Comparison of ENCODE assay signal across 8 cellular contexts in genomic region chr16:28218109-28218508, GRCh38. TPM values are rescaled to one million over a fixed set of nuclear protein-coding genes. Genes with fewer than 3 reads are reported as not detected.
DNase-seq lines count a peak whose midpoint lies in the region; ATAC-seq and TF ChIP-seq lines count a peak whose summit lies in the region.

No MANE protein-coding gene starts in this region.

- H3K4me3 ChIP-seq in effector memory CD4-positive, alpha-beta T cell (ENCODE audit: insufficient read depth, low read depth, low read length, poor library complexity, severe bottlenecking) = no peak overlapping the region

- H3K4me1 ChIP-seq in effector memory CD4-positive, alpha-beta T cell (ENCODE audit: control insufficient read depth, insufficient read depth, low read length, poor library complexity, severe bottlenecking) = no peaks in the 10 kb centered on the region

- H3K9me3 ChIP-seq in effector memory CD4-positive, alpha-beta T cell (ENCODE audit: control insufficient read depth, low read length) = no peaks in the 10 kb centered on the region

- CTCF ChIA-PET in WTC11 (lab: Charles Lee) = interaction anchor here (0.7 to 2.4 kb wide), 18 partner anchors 8 to 245 kb away, joined by 3 to 14 read pairs (median 4); no protein-coding TSS in a partner anchor

- H3K27me3 Mint-ChIP-seq in WTC11 (ENCODE audit: low read depth) (no peaks in the 10 kb centered on the region), progenitor cell of endocrine pancreas (no peaks in the 10 kb centered on the region)

- POLR2A ChIA-PET in WTC11 (lab: Charles Lee) = no interaction called here

- H3K27ac ChIP-seq in effector memory CD4-positive, alpha-beta T cell (ENCODE audit: insufficient read depth, low read length, poor library complexity, severe bottlenecking) = no peak overlapping the region

- H3K4me1 Mint-ChIP-seq in WTC11 = peaks cover 7% of the 10 kb centered on the region; the same call in 1 of the 2 replicates
- peaks cover 2% of the 10 kb centered on the region for H3K4me1 Mint-ChIP-seq in progenitor cell of endocrine pancreas (ENCODE audit: low read depth)

- no peaks in the 10 kb centered on the region for H3K27me3 ChIP-seq in effector memory CD4-positive, alpha-beta T cell (replicated peaks; ENCODE audit: control insufficient read depth, insufficient read depth, low read length, poor library complexity, severe bottlenecking)

- TF ChIP-seq CTCF in WTC11 (IDR thresholded peaks at IDR 0.05) (no peak), progenitor cell of endocrine pancreas (IDR thresholded peaks at IDR 0.05; ENCODE audit: unreplicated experiment) (peak; percentile 15)

- H3K27ac Mint-ChIP-seq in WTC11 (no peak overlapping the region), progenitor cell of endocrine pancreas (no peak overlapping the region)

- H3K36me3 Mint-ChIP-seq in WTC11 (no peaks in the 10 kb centered on the region), progenitor cell of endocrine pancreas (ENCODE audit: insufficient read depth) (no peaks in the 10 kb centered on the region)

- intact Hi-C loops in posterior vena cava (cut with DNase I) = no loop called here

- no peaks in the 10 kb centered on the region for H3K9me3 Mint-ChIP-seq in WTC11
- H3K9me3 Mint-ChIP-seq in progenitor cell of endocrine pancreas (ENCODE audit: low read depth) = no peaks in the 10 kb centered on the region

- ATAC-seq in WTC11 = peak; percentile 95
- no peak for ATAC-seq in HG03108 (IDR thresholded peaks at IDR 0.05; ENCODE audit: unreplicated experiment)
- ATAC-seq in HG02840 (IDR thresholded peaks at IDR 0.05; ENCODE audit: low FRiP score, unreplicated experiment) = no peak

- H3K4me3 Mint-ChIP-seq in WTC11 (no peak overlapping the region), progenitor cell of endocrine pancreas (ENCODE audit: low read depth) (no peak overlapping the region)

- DNase-seq in GM04504 (ENCODE audit: low read depth) (peak; percentile 44), HuH-7 (ENCODE audit: low spot score) (peak; percentile 52), WTC11 (ENCODE audit: low spot score) (peak; percentile 30), progenitor cell of endocrine pancreas (ENCODE audit: low spot score, unreplicated experiment) (no peak), posterior vena cava (ENCODE audit: low spot score) (no peak)
- DNase-seq in effector memory CD4-positive, alpha-beta T cell = peak; percentile 40 to 51 (median 49)

- H3K36me3 ChIP-seq in effector memory CD4-positive, alpha-beta T cell (ENCODE audit: control insufficient read depth, insufficient read depth, low read length) = no peaks in the 10 kb centered on the region

TF ChIP-seq in WTC11, 78 proteins besides CTCF, POLR2A, EP300 and RAD21:
- TF ChIP-seq ZNF121 (CRISPR knock-in tag; IDR thresholded peaks at IDR 0.05) = 0 out of 2 replicates have a peak, but pooled peaks have one; percentile 4
- no peak for TF ChIP-seq ATF1 (CRISPR knock-in tag; IDR thresholded peaks at IDR 0.05)
- no peak for TF ChIP-seq ZNF219 (CRISPR knock-in tag; IDR thresholded peaks at IDR 0.05; ENCODE audit: borderline replicate concordance)
- no peak for TF ChIP-seq GRHL2 (CRISPR knock-in tag; IDR thresholded peaks at IDR 0.05; ENCODE audit: insufficient replicate concordance, severe bottlenecking)
- TF ChIP-seq, protein P1, sequence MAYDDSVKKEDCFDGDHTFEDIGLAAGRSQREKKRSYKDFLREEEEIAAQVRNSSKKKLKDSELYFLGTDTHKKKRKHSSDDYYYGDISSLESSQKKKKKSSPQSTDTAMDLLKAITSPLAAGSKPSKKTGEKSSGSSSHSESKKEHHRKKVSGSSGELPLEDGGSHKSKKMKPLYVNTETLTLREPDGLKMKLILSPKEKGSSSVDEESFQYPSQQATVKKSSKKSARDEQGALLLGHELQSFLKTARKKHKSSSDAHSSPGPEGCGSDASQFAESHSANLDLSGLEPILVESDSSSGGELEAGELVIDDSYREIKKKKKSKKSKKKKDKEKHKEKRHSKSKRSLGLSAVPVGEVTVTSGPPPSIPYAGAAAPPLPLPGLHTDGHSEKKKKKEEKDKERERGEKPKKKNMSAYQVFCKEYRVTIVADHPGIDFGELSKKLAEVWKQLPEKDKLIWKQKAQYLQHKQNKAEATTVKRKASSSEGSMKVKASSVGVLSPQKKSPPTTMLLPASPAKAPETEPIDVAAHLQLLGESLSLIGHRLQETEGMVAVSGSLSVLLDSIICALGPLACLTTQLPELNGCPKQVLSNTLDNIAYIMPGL (CRISPR knock-in tag; IDR thresholded peaks at IDR 0.05) = no peak

RNA-seq across cellular contexts. Expression of gene XPO6, which starts 6.3 kb away (rescaled TPM):
- total RNA-seq in WTC11 (2021) = 125 to 160 TPM (median 133 TPM) in 3 replicates
- 82.9 and 87.5 TPM in 2 replicates for total RNA-seq in progenitor cell of endocrine pancreas
- total RNA-seq in posterior vena cava = 10 to 100 TPM; 86.9 to 99.7 TPM

Comparison
In these comparisons a context has a peak if more than half of its experiments do, and no peak if none do; other contexts are left out.
1. DNase-seq: peak in GM04504 (single experiment), HuH-7 (single experiment), WTC11 (single experiment) and effector memory CD4-positive, alpha-beta T cell (3 of 3); none in progenitor cell of endocrine pancreas (single experiment) and posterior vena cava (single experiment).